5 cellular contexts compared by ENCODE assay signal in genomic region chr7:121490309-121490708, GRCh38.
"Had no signal": no experiment of that assay in that cellular context is flagged by ENCODE, and none has a peak within 500 bp of the region (broad histone marks: within the 10 kb centered on the region; RNA-seq: fewer than 3 reads in every experiment).

No MANE protein-coding gene starts in this region.

- H3K9ac ChIP-seq: GM23248 had no signal

- H3K36me3 ChIP-seq: HAP-1 had no signal

- DNase-seq: GM23248, GOT3, H7, KBM-7 had no signal

- H3K4me1 ChIP-seq: HAP-1 had no signal

- H3K9me3 ChIP-seq: HAP-1 had no signal

- H3K27ac ChIP-seq: GM23248 had no signal

- H3K4me3 ChIP-seq: GM23248, HAP-1 had no signal

- H2AFZ ChIP-seq: GM23248 had no signal
